Comparison of ENCODE assay signal across 32 cellular contexts in the genomic region with DNA sequence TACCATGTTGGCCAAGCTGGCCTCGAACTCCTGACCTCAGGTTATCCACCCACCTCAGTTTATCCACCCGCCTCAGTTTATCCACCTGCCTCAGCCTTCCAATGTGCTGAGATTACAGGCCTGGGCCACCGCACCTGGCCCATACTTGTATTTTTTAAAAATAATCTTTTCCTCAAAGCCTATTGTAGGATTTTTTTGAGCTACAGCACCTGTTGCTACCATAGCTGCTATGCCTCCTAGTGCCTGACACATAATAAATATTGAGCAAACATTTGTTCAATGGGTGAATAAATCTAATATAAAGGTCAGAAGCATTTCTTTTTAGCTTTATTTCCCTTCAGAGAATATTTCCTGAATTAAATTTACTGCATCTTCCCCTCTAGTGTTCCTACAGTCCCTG. TPM values are rescaled to one million over a fixed set of nuclear protein-coding genes. Genes with fewer than 3 reads are reported as not detected.
"Had no signal": no experiment of that assay in that cellular context is flagged by ENCODE, and none has a peak within 500 bp of the region (broad histone marks: within the 10 kb centered on the region; RNA-seq: fewer than 3 reads in every experiment).

No MANE protein-coding gene starts in this region.

- H3K4me3 ChIP-seq: hepatocyte, left lung, lower lobe of right lung, mucosa of descending colon, ovary, right atrium auricular region, right lobe of liver, smooth muscle cell, tibial nerve, uterus had no signal

- H2AFZ ChIP-seq: hepatocyte had no signal

- H3K4me1 ChIP-seq: left lung, lower lobe of right lung, right atrium auricular region, right lobe of liver, tibial nerve, uterus had no signal

- H3K4me2 ChIP-seq: hepatocyte, smooth muscle cell had no signal

- H3K79me2 ChIP-seq: hepatocyte had no signal

- H3K36me3 ChIP-seq: left lung, lower lobe of right lung, ovary, right atrium auricular region, right lobe of liver, tibial nerve, uterus had no signal

- ATAC-seq: left cardiac atrium; left lung; lower lobe of right lung; mucosa of descending colon; naive thymus-derived CD4-positive, alpha-beta T cell; natural killer cell treated with Interleukin-12 subunit alpha and Interleukin-12 subunit beta and Interleukin-15 and Interleukin-18, amount 100 ng/mL, for 72 hours; right lobe of liver; stimulated activated memory B cell treated with anti-CD40 and anti-IgM and Interleukin-4, amounts not matched to agents 10 μg/mL and 1 μg/mL and 100 μg/mL, for 72 hours; stimulated activated naive CD8-positive, alpha-beta T cell treated with anti-CD3 and anti-CD28 coated beads, Interleukin-15, amount 100 ng/mL, for 72 hours had no signal

- DNase-seq: kidney glomerular epithelial cell; left cardiac atrium; left lung; lower lobe of right lung; mammary epithelial cell; mesenchymal stem cell; midbrain; mucosa of descending colon; naive thymus-derived CD4-positive, alpha-beta T cell; ovary; right lobe of liver; stimulated activated CD4-positive, alpha-beta T cell treated with anti-CD3 and anti-CD28 coated beads, Interleukin-1b, Interleukin-23, amount 100 ng/mL, for 48 hours; stimulated activated CD4-positive, alpha-beta T cell treated with anti-CD3 and anti-CD28 coated beads, Interleukin-2, amount 100 ng/mL, for 48 hours; stimulated activated CD4-positive, alpha-beta T cell treated with anti-CD3 and anti-CD28 coated beads, Interleukin-4, amount 100 ng/mL, for 4 hours; stimulated activated CD8-positive, alpha-beta memory T cell treated with anti-CD3 and anti-CD28 coated beads, Interleukin-4, amount 100 ng/mL, for 48 hours; stimulated activated naive CD4-positive, alpha-beta T cell treated with Interleukin-2 at 50 U/mL for 16 hours; stimulated activated naive CD8-positive, alpha-beta T cell treated with anti-CD3 and anti-CD28 coated beads, Interleukin-15, amount 100 ng/mL, for 72 hours; substantia nigra; uterus had no signal

- H3K9me3 ChIP-seq: left lung, lower lobe of right lung, mucosa of descending colon, ovary, right atrium auricular region, right lobe of liver, tibial nerve, uterus had no signal

- FAIRE-seq: keratinocyte had no signal

- H3K27ac ChIP-seq: hepatocyte, left lung, lower lobe of right lung, ovary, right atrium auricular region, right lobe of liver, tibial nerve, uterus had no signal

- H3K27me3 ChIP-seq: hepatocyte, left lung, ovary, right atrium auricular region, right lobe of liver, tibial nerve had no signal

RNA-seq across cellular contexts. Expression of gene MIXL1, which starts 21.2 kb away (rescaled TPM):
- total RNA-seq: left cardiac atrium; mammary epithelial cell; myocyte; naive thymus-derived CD4-positive, alpha-beta T cell; natural killer cell treated with Interleukin-12 subunit alpha and Interleukin-12 subunit beta and Interleukin-15 and Interleukin-18, amount 100 ng/mL, for 72 hours; pulmonary artery endothelial cell; renal cortical epithelial cell; right atrium auricular region; skeletal muscle tissue; tibial nerve; uterus had no signal
- polyA plus RNA-seq: keratinocyte; liver; mammary epithelial cell; naive thymus-derived CD4-positive, alpha-beta T cell; neural cell had no signal
